1 cellular context compared by ENCODE assay signal in the genomic region with DNA sequence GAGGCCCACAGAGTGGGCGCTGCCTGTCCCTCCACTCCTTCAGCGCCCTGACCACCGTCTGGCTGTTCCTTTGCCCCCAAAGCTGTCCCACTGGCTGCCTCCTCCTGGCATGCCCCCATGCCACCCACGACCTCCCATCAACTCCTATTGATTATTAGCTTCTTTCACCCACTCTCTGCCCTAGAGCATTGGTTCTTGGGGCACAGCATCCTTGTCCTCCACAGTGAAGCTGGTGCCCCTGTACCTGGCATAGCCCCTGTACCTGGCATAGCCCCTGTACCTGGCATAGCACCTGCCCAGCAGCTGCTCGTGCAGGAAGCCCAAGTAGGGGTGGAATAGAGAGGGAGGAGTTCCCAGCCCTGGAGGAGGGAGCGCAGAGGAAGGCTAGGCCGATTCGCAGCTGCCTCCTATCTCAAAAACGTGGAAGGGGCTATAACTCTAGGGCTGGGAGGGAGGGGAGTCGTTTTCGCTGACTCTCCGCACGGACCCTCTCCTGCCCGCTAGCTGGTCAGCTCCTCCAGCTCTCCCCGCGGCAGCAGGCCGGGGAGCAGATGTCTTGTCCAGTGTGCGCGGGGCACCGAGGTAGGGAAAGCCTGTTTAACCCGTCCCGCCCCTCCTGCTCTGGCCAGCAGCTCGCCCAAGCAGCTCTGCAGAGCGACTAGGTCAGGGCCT.
TF ChIP-seq lines count a peak whose summit lies in the region.

No MANE protein-coding gene starts in this region.

TF ChIP-seq in K562, 482 proteins besides CTCF, POLR2A, EP300 and RAD21:
- peak; percentile 75 for TF ChIP-seq ZNF263 (CRISPR knock-in tag; IDR thresholded peaks at IDR 0.05; ENCODE audit: borderline replicate concordance)
- TF ChIP-seq HDAC3 (IDR thresholded peaks at IDR 0.05; ENCODE audit: borderline replicate concordance, partially characterized antibody), result no peak
- TF ChIP-seq KAT7 (CRISPR knock-in tag; IDR thresholded peaks at IDR 0.05; ENCODE audit: borderline replicate concordance), result 0 out of 2 replicates have a peak, but pooled peaks have one; percentile 20
- 0 out of 2 replicates have a peak, but pooled peaks have one; percentile 14 for TF ChIP-seq ZNF282 (CRISPR knock-in tag; IDR thresholded peaks at IDR 0.05)
- TF ChIP-seq POU5F1 (IDR thresholded peaks at IDR 0.05; ENCODE audit: borderline replicate concordance, low read depth, low read length, partially characterized antibody), result no peak
- TF ChIP-seq E2F4 (CRISPR knock-in tag; IDR thresholded peaks at IDR 0.05; ENCODE audit: low read depth), result 0 out of 2 replicates have a peak, but pooled peaks have one; percentile 58
- TF ChIP-seq PHF8 (IDR thresholded peaks at IDR 0.05; ENCODE audit: borderline replicate concordance, low read length), result no peak
- TF ChIP-seq PCBP1 (IDR thresholded peaks at IDR 0.05; ENCODE audit: low read depth, low read length, poor library complexity, severe bottlenecking), result no peak
- TF ChIP-seq TFAP4 (CRISPR knock-in tag; IDR thresholded peaks at IDR 0.05; ENCODE audit: borderline replicate concordance), result 0 out of 2 replicates have a peak, but pooled peaks have one; percentile 30
